In the genomic region with DNA sequence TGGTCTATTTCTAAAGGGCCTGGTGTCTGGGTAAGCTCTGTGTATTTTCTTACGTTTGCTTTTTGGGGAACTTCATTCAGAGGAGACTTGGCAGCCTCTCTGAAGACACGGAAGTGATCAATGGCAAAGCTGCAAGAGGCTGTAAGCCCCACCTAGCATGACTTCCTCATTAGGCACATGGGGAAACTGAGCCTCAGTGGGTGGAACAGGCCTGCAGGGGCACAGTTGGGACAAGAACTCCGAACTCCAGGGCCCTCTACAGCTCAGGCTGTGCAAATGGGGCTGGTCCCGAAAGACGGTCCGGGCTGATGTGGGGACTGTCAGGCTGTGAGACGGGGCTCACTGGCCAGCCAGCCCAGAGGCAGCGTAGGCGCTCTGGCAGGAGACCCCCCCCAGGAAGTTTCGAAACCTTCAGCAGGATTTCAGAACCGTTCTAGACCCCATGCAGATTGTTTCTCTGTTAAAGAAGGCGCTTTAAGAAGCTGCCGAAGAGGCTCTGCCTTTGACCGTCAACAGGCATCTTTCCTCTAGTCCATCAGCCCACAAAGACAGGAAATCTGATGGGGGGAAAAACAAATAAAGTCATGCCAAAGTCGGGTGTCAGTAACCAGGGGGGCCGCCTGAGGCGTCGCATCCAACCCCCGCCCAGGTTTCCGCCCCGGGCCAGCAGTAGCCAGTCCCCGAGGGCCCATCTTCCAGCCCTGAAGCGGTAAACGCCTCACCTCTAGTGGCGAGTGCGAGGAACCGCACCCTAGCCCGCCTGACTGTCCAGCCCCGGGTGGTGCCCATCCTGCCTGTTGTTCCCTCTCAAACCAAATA, we compare ENCODE assay signal across 8 cellular contexts.
DNase-seq lines count a peak whose midpoint lies in the region; ATAC-seq and TF ChIP-seq lines count a peak whose summit lies in the region.

No MANE protein-coding gene starts in this region.

- no peaks in the 10 kb centered on the region for H3K27me3 ChIP-seq in right lobe of liver

- TF ChIP-seq CTCF in WI38 (IDR thresholded peaks at IDR 0.05; ENCODE audit: low read depth, low read length) (peak; percentile 98), right lobe of liver (IDR thresholded peaks at IDR 0.05) (peak; percentile 71 to 77 (median 74))

- TF ChIP-seq POLR2A in right lobe of liver (IDR thresholded peaks at IDR 0.05), result no peak

- H3K4me3 ChIP-seq in WI38 (ENCODE audit: low read depth, low read length) (no peak overlapping the region), right lobe of liver (no peak overlapping the region)

- H3K36me3 ChIP-seq in right lobe of liver, result no peaks in the 10 kb centered on the region

- no peaks in the 10 kb centered on the region for H3K4me1 ChIP-seq in right lobe of liver

- WGBS in right lobe of liver (ENCODE audit: insufficient coverage, low coverage, low lambda C conversion rate, missing lambda C conversion rate), result 27% methylated on average over 8 of the region's 29 CpGs

- intact Hi-C loops in right lobe of liver (cut with DNase I), result no loop called here

- ATAC-seq in GM18502 (IDR thresholded peaks at IDR 0.05; ENCODE audit: poor library complexity, unreplicated experiment) (peak; percentile 74), HG03521 (IDR thresholded peaks at IDR 0.05; ENCODE audit: unreplicated experiment) (peak; percentile 77), right lobe of liver (peak; percentile 89 to 93 (median 93)), HG03520 (IDR thresholded peaks at IDR 0.05; ENCODE audit: unreplicated experiment) (no peak)

- no peak overlapping the region for H3K27ac ChIP-seq in right lobe of liver

- DNase-seq in central memory CD4-positive, alpha-beta T cell, result peak; percentile 5
- DNase-seq in right lobe of liver (peak; percentile 63 to 72 (median 70)), NCI-H345 treated with DMSO at 0.1 percent for 48 hours (lab: John Stamatoyannopoulos, UW; ENCODE audit: unreplicated experiment) (no peak)
- DNase-seq in stimulated activated CD8-positive, alpha-beta memory T cell treated with anti-CD3 and anti-CD28 coated beads, Interleukin-15, amount 100 ng/mL, for 48 hours (ENCODE audit: low read depth in 2 of 2), result peak; percentile 32 to 39

- H3K9me3 ChIP-seq in right lobe of liver, result no peaks in the 10 kb centered on the region
